ENCODE assay signal across 1 cellular context in genomic region chr20:370977-371754, GRCh38.
TF ChIP-seq lines count a peak whose summit lies in the region.

No MANE protein-coding gene starts in this region.

TF ChIP-seq in HepG2, 621 proteins besides CTCF, POLR2A, EP300 and RAD21 (continued from another document and continues in another):
- TF ChIP-seq FOXO4 (CRISPR knock-in tag; conservative IDR thresholded peaks at IDR 0.05), result no peak
- TF ChIP-seq NR2F2 (IDR thresholded peaks at IDR 0.05; ENCODE audit: borderline replicate concordance, low read depth), result 0 out of 2 replicates have a peak, but pooled peaks have one; percentile 19
- TF ChIP-seq HHEX (CRISPR knock-in tag; IDR thresholded peaks at IDR 0.05), result no peak
- no peak for TF ChIP-seq RBAK (CRISPR knock-in tag; IDR thresholded peaks at IDR 0.05)
- TF ChIP-seq ZNF382 (CRISPR knock-in tag; IDR thresholded peaks at IDR 0.05; ENCODE audit: borderline replicate concordance), result no peak
- no peak for TF ChIP-seq HDAC1 (CRISPR knock-in tag; IDR thresholded peaks at IDR 0.05)
- TF ChIP-seq ZNF30 (CRISPR knock-in tag; IDR thresholded peaks at IDR 0.05), result no peak
- no peak for TF ChIP-seq ZBTB39 (CRISPR knock-in tag; IDR thresholded peaks at IDR 0.05)
- TF ChIP-seq CREBL2 (CRISPR knock-in tag; IDR thresholded peaks at IDR 0.05; ENCODE audit: borderline replicate concordance), result no peak; the same call in 1 of the 2 replicates
- no peak for TF ChIP-seq FOXM1 (CRISPR knock-in tag; IDR thresholded peaks at IDR 0.05)
- TF ChIP-seq GATAD2A (CRISPR knock-in tag; IDR thresholded peaks at IDR 0.05), result no peak
- TF ChIP-seq CCAR2 (optimal IDR thresholded peaks at IDR 0.05; ENCODE audit: low read depth, low read length), result no peak
- no peak for TF ChIP-seq ZNF276 (CRISPR knock-in tag; IDR thresholded peaks at IDR 0.05; ENCODE audit: low read depth)
- peak; percentile 96 for TF ChIP-seq RXRA (CRISPR knock-in tag; IDR thresholded peaks at IDR 0.05)
- no peak for TF ChIP-seq THAP11 (CRISPR knock-in tag; IDR thresholded peaks at IDR 0.05)
- TF ChIP-seq ZBTB25 (CRISPR knock-in tag; IDR thresholded peaks at IDR 0.05), result no peak
- TF ChIP-seq, protein P1, sequence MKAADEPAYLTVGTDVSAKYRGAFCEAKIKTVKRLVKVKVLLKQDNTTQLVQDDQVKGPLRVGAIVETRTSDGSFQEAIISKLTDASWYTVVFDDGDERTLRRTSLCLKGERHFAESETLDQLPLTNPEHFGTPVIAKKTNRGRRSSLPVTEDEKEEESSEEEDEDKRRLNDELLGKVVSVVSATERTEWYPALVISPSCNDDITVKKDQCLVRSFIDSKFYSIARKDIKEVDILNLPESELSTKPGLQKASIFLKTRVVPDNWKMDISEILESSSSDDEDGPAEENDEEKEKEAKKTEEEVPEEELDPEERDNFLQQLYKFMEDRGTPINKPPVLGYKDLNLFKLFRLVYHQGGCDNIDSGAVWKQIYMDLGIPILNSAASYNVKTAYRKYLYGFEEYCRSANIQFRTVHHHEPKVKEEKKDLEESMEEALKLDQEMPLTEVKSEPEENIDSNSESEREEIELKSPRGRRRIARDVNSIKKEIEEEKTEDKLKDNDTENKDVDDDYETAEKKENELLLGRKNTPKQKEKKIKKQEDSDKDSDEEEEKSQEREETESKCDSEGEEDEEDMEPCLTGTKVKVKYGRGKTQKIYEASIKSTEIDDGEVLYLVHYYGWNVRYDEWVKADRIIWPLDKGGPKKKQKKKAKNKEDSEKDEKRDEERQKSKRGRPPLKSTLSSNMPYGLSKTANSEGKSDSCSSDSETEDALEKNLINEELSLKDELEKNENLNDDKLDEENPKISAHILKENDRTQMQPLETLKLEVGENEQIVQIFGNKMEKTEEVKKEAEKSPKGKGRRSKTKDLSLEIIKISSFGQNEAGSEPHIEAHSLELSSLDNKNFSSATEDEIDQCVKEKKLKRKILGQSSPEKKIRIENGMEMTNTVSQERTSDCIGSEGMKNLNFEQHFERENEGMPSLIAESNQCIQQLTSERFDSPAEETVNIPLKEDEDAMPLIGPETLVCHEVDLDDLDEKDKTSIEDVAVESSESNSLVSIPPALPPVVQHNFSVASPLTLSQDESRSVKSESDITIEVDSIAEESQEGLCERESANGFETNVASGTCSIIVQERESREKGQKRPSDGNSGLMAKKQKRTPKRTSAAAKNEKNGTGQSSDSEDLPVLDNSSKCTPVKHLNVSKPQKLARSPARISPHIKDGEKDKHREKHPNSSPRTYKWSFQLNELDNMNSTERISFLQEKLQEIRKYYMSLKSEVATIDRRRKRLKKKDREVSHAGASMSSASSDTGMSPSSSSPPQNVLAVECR (CRISPR knock-in tag; IDR thresholded peaks at IDR 0.05; ENCODE audit: borderline replicate concordance), result no peak
- no peak for TF ChIP-seq MED1 (CRISPR knock-in tag; IDR thresholded peaks at IDR 0.05)
- TF ChIP-seq KIAA2018 (CRISPR knock-in tag; IDR thresholded peaks at IDR 0.05; ENCODE audit: borderline replicate concordance), result no peak
- TF ChIP-seq SNAPC4 (CRISPR knock-in tag; IDR thresholded peaks at IDR 0.05), result no peak; the same call in 1 of the 2 replicates
- no peak for TF ChIP-seq EHMT2 (IDR thresholded peaks at IDR 0.05; ENCODE audit: borderline replicate concordance, low read depth, low read length)
- no peak for TF ChIP-seq ZBTB34 (CRISPR knock-in tag; IDR thresholded peaks at IDR 0.05)
- TF ChIP-seq MXD3 (CRISPR knock-in tag; IDR thresholded peaks at IDR 0.05), result no peak
- TF ChIP-seq ISL2 (CRISPR knock-in tag; IDR thresholded peaks at IDR 0.05), result no peak
- no peak for TF ChIP-seq ZNF33A (CRISPR knock-in tag; IDR thresholded peaks at IDR 0.05; ENCODE audit: borderline replicate concordance)
- TF ChIP-seq ZFY (CRISPR knock-in tag; IDR thresholded peaks at IDR 0.05), result peak; percentile 45
